Comparison of ENCODE assay signal across 13 cellular contexts in genomic region chr6:127877231-127877630, GRCh38. TPM values are rescaled to one million over a fixed set of nuclear protein-coding genes. Genes with fewer than 3 reads are reported as not detected.
DNase-seq lines count a peak whose midpoint lies in the region; ATAC-seq and TF ChIP-seq lines count a peak whose summit lies in the region.
"Had no signal": no experiment of that assay in that cellular context is flagged by ENCODE, and none has a peak within 500 bp of the region (broad histone marks: within the 10 kb centered on the region; RNA-seq: fewer than 3 reads in every experiment).

No MANE protein-coding gene starts in this region.

- H3K27me3 Mint-ChIP-seq in activated T-cell treated with anti-CD3 and anti-CD28 coated beads, Interleukin-2, amount 50 U/mL, for 24 hours: no peaks in the 10 kb centered on the region
- no peaks in the 10 kb centered on the region for H3K27me3 Mint-ChIP-seq in naive thymus-derived CD8-positive, alpha-beta T cell
- H3K27me3 Mint-ChIP-seq in neural progenitor cell (ENCODE audit: insufficient read depth, low read depth): no peaks in the 10 kb centered on the region

- no peak for DNase-seq in activated T-cell treated with anti-CD3 and anti-CD28 coated beads, Interleukin-2, amount 50 U/mL, for 24 hours
- DNase-seq in activated T-cell treated with anti-CD3 and anti-CD28 coated beads, Interleukin-2, amount 50 U/mL, for 48 hours: no peak
- DNase-seq in naive thymus-derived CD8-positive, alpha-beta T cell: no peak
- DNase-seq in NCI-H524 (lab: John Stamatoyannopoulos, UW): no peak
- no peak for DNase-seq in NCI-H1694 treated with DMSO at 0.1 percent for 48 hours (lab: John Stamatoyannopoulos, UW)
- no peak for DNase-seq in neural progenitor cell (ENCODE audit: low spot score)
- DNase-seq: effector CD8-positive, alpha-beta T cell; islet precursor cell; NCI-H1105; NCI-H526 had no signal

- peak overlapping the region; percentile 95 for H3K27ac Mint-ChIP-seq in activated T-cell treated with anti-CD3 and anti-CD28 coated beads, Interleukin-2, amount 50 U/mL, for 24 hours
- peak overlapping the region; percentile 57 to 93 (median 84) for H3K27ac Mint-ChIP-seq in naive thymus-derived CD8-positive, alpha-beta T cell
- no peak overlapping the region for H3K27ac Mint-ChIP-seq in neural progenitor cell

- H4K20me1 ChIP-seq in neural progenitor cell (ENCODE audit: low read depth): no peaks in the 10 kb centered on the region

- no peak overlapping the region for H3K4me3 ChIP-seq in neural progenitor cell
- H3K4me3 ChIP-seq: prostate gland had no signal

- H3K27me3 ChIP-seq in neural progenitor cell: no peaks in the 10 kb centered on the region

- H3K36me3 Mint-ChIP-seq in activated T-cell treated with anti-CD3 and anti-CD28 coated beads, Interleukin-2, amount 50 U/mL, for 24 hours (ENCODE audit: low read depth): peaks cover 37% of the 10 kb centered on the region
- H3K36me3 Mint-ChIP-seq in naive thymus-derived CD8-positive, alpha-beta T cell: peaks cover 17 to 46% (median 33%) of the 10 kb centered on the region in 3 donors
- no peaks in the 10 kb centered on the region for H3K36me3 Mint-ChIP-seq in neural progenitor cell

- no peak overlapping the region for H3K9ac ChIP-seq in neural progenitor cell

- peak overlapping the region; percentile 61 for H3K4me3 Mint-ChIP-seq in activated T-cell treated with anti-CD3 and anti-CD28 coated beads, Interleukin-2, amount 50 U/mL, for 24 hours
- H3K4me3 Mint-ChIP-seq in naive thymus-derived CD8-positive, alpha-beta T cell: peak overlapping the region; percentile 43 to 80 (median 70)
- no peak overlapping the region for H3K4me3 Mint-ChIP-seq in neural progenitor cell

- no peaks in the 10 kb centered on the region for H3K9me3 ChIP-seq in neural progenitor cell (ENCODE audit: low read depth)
- H3K9me3 ChIP-seq: prostate gland had no signal

- H3K79me2 ChIP-seq in neural progenitor cell (ENCODE audit: low read depth): no peaks in the 10 kb centered on the region

- H2AFZ ChIP-seq in neural progenitor cell (replicated peaks): no peak overlapping the region

- POLR2A ChIA-PET in naive thymus-derived CD8-positive, alpha-beta T cell (lab: Charles Lee): interaction anchor here (0.7 kb wide), 1 partner anchor 24 kb away, joined by 3 read pairs; the partner anchor contains the start of gene THEMIS

- H3K4me1 Mint-ChIP-seq in activated T-cell treated with anti-CD3 and anti-CD28 coated beads, Interleukin-2, amount 50 U/mL, for 24 hours (ENCODE audit: low read depth): peaks cover 80% of the 10 kb centered on the region
- peaks cover 18 to 65% (median 56%) of the 10 kb centered on the region in 4 donors for H3K4me1 Mint-ChIP-seq in naive thymus-derived CD8-positive, alpha-beta T cell
- H3K4me1 Mint-ChIP-seq in neural progenitor cell: peaks cover 2% of the 10 kb centered on the region

- H3K4me2 ChIP-seq in neural progenitor cell: no peak overlapping the region

- no peaks in the 10 kb centered on the region for H3K36me3 ChIP-seq in neural progenitor cell
- H3K36me3 ChIP-seq: prostate gland had no signal

- no peaks in the 10 kb centered on the region for H3F3A ChIP-seq in neural progenitor cell (ENCODE audit: low read depth)

- no peak for TF ChIP-seq CTCF in neural progenitor cell (IDR thresholded peaks at IDR 0.05)

- no peak overlapping the region for H3K27ac ChIP-seq in neural progenitor cell
- H3K27ac ChIP-seq: prostate gland had no signal

- ATAC-seq in GM21786 (IDR thresholded peaks at IDR 0.05; ENCODE audit: unreplicated experiment) (peak; percentile 76), HG03571 (IDR thresholded peaks at IDR 0.05; ENCODE audit: unreplicated experiment) (peak; percentile 67)
- no peak for ATAC-seq in naive thymus-derived CD8-positive, alpha-beta T cell

- H3K4me1 ChIP-seq in neural progenitor cell: peaks cover 3% of the 10 kb centered on the region
- H3K4me1 ChIP-seq: prostate gland had no signal

- H3K9me3 Mint-ChIP-seq in activated T-cell treated with anti-CD3 and anti-CD28 coated beads, Interleukin-2, amount 50 U/mL, for 24 hours: peaks cover 8% of the 10 kb centered on the region
- peaks cover 0 to 16% (median 6%) of the 10 kb centered on the region in 9 donors for H3K9me3 Mint-ChIP-seq in naive thymus-derived CD8-positive, alpha-beta T cell
- peaks cover 5% of the 10 kb centered on the region for H3K9me3 Mint-ChIP-seq in neural progenitor cell

RNA-seq across cellular contexts. Expression of gene THEMIS, which starts 23.6 kb away (rescaled TPM):
- total RNA-seq in naive thymus-derived CD8-positive, alpha-beta T cell: 100 to 1,000 TPM; 128 TPM
- polyA plus RNA-seq in naive thymus-derived CD8-positive, alpha-beta T cell: 100 to 1,000 TPM; 168 to 212 (median 183) TPM
- not detected in 2 replicates for total RNA-seq in neural progenitor cell (ENCODE audit: low replicate concordance)

Comparison
In these comparisons a context has a peak if more than half of its experiments do, and no peak if none do; other contexts are left out.
1. ATAC-seq: peak in GM21786 (single experiment) and HG03571 (single experiment); none in naive thymus-derived CD8-positive, alpha-beta T cell (0 of 2).
2. RNA of gene THEMIS, which starts 23.6 kb away (total RNA-seq): 128 TPM in naive thymus-derived CD8-positive, alpha-beta T cell; not detected in neural progenitor cell; every median in the first group is over 100 times any median in the second.